In the genomic region with DNA sequence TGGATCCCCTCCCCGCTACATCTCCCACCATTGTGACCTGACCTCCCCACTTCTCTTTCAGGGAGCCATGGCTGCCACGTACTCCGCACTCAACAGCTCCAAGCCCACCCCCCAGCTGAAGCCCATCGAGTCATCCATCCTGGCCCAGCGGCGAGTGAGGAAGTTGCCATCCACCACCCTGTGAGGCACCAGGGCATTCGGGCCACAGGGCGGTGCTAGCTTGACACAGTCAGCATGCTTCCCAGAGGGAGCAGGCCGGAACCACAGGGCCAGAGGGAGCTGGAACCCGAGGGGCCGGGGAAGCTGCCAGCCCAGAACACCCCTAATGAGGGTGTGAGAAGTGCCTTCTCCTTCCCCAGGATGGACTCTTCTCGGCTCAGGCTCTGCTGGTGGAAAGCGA, we compare ENCODE assay signal across 1 cellular context.
TF ChIP-seq lines count a peak whose summit lies in the region.

No MANE protein-coding gene starts in this region.

TF ChIP-seq in GM12878, 131 proteins besides CTCF, POLR2A, EP300 and RAD21 (continued from another document):
- TF ChIP-seq E2F8 (IDR thresholded peaks at IDR 0.05; ENCODE audit: low read depth, partially characterized antibody) (no peak), NRF1 (conservative IDR thresholded peaks at IDR 0.05; ENCODE audit: low read depth, low read length) (no peak), SRF (IDR thresholded peaks at IDR 0.05; ENCODE audit: low read depth in 2 of 2, low read length in 2 of 2) (no peak), RB1 (IDR thresholded peaks at IDR 0.05; ENCODE audit: borderline replicate concordance) (no peak), MTA2 (IDR thresholded peaks at IDR 0.05; ENCODE audit: low read depth) (no peak), ZBED1 (IDR thresholded peaks at IDR 0.05; ENCODE audit: borderline replicate concordance) (no peak), CHD4 (IDR thresholded peaks at IDR 0.05) (no peak), MEF2B (IDR thresholded peaks at IDR 0.05; ENCODE audit: partially characterized antibody, poor library complexity, severe bottlenecking) (no peak), DPF2 (IDR thresholded peaks at IDR 0.05) (no peak), MAX (IDR thresholded peaks at IDR 0.05; ENCODE audit: low read depth, low read length) (no peak), CHD1 (IDR thresholded peaks at IDR 0.05; ENCODE audit: low read depth, low read length) (no peak), BRCA1 (IDR thresholded peaks at IDR 0.05; ENCODE audit: low read depth, low read length) (no peak)
- TF ChIP-seq, protein P1, sequence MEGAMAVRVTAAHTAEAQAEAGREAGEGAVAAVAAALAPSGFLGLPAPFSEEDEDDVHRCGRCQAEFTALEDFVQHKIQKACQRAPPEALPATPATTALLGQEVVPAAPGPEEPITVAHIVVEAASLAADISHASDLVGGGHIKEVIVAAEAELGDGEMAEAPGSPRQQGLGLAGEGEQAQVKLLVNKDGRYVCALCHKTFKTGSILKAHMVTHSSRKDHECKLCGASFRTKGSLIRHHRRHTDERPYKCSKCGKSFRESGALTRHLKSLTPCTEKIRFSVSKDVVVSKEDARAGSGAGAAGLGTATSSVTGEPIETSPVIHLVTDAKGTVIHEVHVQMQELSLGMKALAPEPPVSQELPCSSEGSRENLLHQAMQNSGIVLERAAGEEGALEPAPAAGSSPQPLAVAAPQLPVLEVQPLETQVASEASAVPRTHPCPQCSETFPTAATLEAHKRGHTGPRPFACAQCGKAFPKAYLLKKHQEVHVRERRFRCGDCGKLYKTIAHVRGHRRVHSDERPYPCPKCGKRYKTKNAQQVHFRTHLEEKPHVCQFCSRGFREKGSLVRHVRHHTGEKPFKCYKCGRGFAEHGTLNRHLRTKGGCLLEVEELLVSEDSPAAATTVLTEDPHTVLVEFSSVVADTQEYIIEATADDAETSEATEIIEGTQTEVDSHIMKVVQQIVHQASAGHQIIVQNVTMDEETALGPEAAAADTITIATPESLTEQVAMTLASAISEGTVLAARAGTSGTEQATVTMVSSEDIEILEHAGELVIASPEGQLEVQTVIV (IDR thresholded peaks at IDR 0.05; ENCODE audit: borderline replicate concordance, partially characterized antibody), result no peak
